Comparison of ENCODE assay signal across 23 cellular contexts in genomic region chr14:69880851-69881250, GRCh38.
A peak's percentile ranks its signal among the peaks of the same experiment; 100 is the strongest.
DNase-seq lines count a peak whose midpoint lies in the region; ATAC-seq and TF ChIP-seq lines count a peak whose summit lies in the region.
"Had no signal": no experiment of that assay in that cellular context is flagged by ENCODE, and none has a peak within 500 bp of the region (broad histone marks: within the 10 kb centered on the region; RNA-seq: fewer than 3 reads in every experiment).

No MANE protein-coding gene starts in this region.

- ATAC-seq in GM18858 (IDR thresholded peaks at IDR 0.05; ENCODE audit: unreplicated experiment) = no peak
- ATAC-seq: activated CD8-positive, alpha-beta memory T cell treated with anti-CD3 and anti-CD28 coated beads, Interleukin-2, amount 10 ng/mL, durations not matched to agents 7 days and 5 days; heart right ventricle had no signal

- peak; percentile 75 for DNase-seq in DMS 273 (lab: John Stamatoyannopoulos, UW; ENCODE audit: unreplicated experiment)
- DNase-seq in NCI-H1694 treated with DMSO at 0.1 percent for 48 hours (lab: John Stamatoyannopoulos, UW) = peak; percentile 20
- DNase-seq in choroid plexus epithelial cell (ENCODE audit: low read depth) = no peak
- no peak for DNase-seq in nephron progenitor cell
- no peak for DNase-seq in activated CD4-positive, alpha-beta T cell treated with anti-CD3 and anti-CD28 coated beads, Interleukin-2, amount 50 U/mL, for 48 hours
- DNase-seq in NCI-H1105 (lab: John Stamatoyannopoulos, UW) = no peak
- no peak for DNase-seq in stimulated activated CD4-positive, alpha-beta T cell treated with anti-CD3 and anti-CD28 coated beads, Interleukin-2, amount 100 ng/mL, for 48 hours
- DNase-seq: activated CD8-positive, alpha-beta memory T cell treated with anti-CD3 and anti-CD28 coated beads, Interleukin-2, amount 10 ng/mL, durations not matched to agents 7 days and 5 days; activated effector memory CD4-positive, alpha-beta T cell treated with Interleukin-2 at 50 U/mL for 16 hours; amniotic stem cell; CD4-positive, alpha-beta T cell; DND-41; endodermal cell; GOT3; heart right ventricle; NCI-H2029; NCI-H510A; OCI-M1; right cardiac atrium; SIG-M5; stomach; T-helper 2 cell had no signal

- H3K27ac Mint-ChIP-seq in nephron progenitor cell = peak overlapping the region; percentile 98
- H3K27ac Mint-ChIP-seq: activated CD8-positive, alpha-beta memory T cell treated with anti-CD3 and anti-CD28 coated beads, Interleukin-2, amount 10 ng/mL, durations not matched to agents 7 days and 5 days; CD4-positive, alpha-beta T cell; endodermal cell had no signal

- TF ChIP-seq CTCF in choroid plexus epithelial cell (conservative IDR thresholded peaks at IDR 0.05; ENCODE audit: low read depth, low read length) (no peak), nephron progenitor cell (IDR thresholded peaks at IDR 0.05) (no peak)

- H3K9me3 Mint-ChIP-seq in nephron progenitor cell = peaks cover 30% of the 10 kb centered on the region
- H3K9me3 Mint-ChIP-seq: CD4-positive, alpha-beta T cell; endodermal cell had no signal

- peak overlapping the region; percentile 95 for H3K4me3 Mint-ChIP-seq in nephron progenitor cell
- H3K4me3 Mint-ChIP-seq: activated CD8-positive, alpha-beta memory T cell treated with anti-CD3 and anti-CD28 coated beads, Interleukin-2, amount 10 ng/mL, durations not matched to agents 7 days and 5 days; CD4-positive, alpha-beta T cell had no signal

- H3K4me1 Mint-ChIP-seq in nephron progenitor cell = peaks cover 68% of the 10 kb centered on the region
- H3K4me1 Mint-ChIP-seq: activated CD8-positive, alpha-beta memory T cell treated with anti-CD3 and anti-CD28 coated beads, Interleukin-2, amount 10 ng/mL, durations not matched to agents 7 days and 5 days had no signal

- peaks cover 31% of the 10 kb centered on the region for H3K36me3 Mint-ChIP-seq in nephron progenitor cell (ENCODE audit: low read depth)
- H3K36me3 Mint-ChIP-seq: activated CD8-positive, alpha-beta memory T cell treated with anti-CD3 and anti-CD28 coated beads, Interleukin-2, amount 10 ng/mL, durations not matched to agents 7 days and 5 days had no signal

- peaks cover 7% of the 10 kb centered on the region for H3K27me3 Mint-ChIP-seq in nephron progenitor cell (ENCODE audit: low read depth, poor library complexity)

- H3K4me3 ChIP-seq in choroid plexus epithelial cell (ENCODE audit: low read depth, low read length) = peak overlapping the region; percentile 82

Comparison
In these comparisons a context has a peak if more than half of its experiments do, and no peak if none do; other contexts are left out.
1. DNase-seq: peak in DMS 273 (single experiment) and NCI-H1694 treated with DMSO at 0.1 percent for 48 hours (single experiment); none in choroid plexus epithelial cell (single experiment), nephron progenitor cell (single experiment), activated CD4-positive, alpha-beta T cell treated with anti-CD3 and anti-CD28 coated beads, Interleukin-2, amount 50 U/mL, for 48 hours (0 of 2), NCI-H1105 (single experiment) and stimulated activated CD4-positive, alpha-beta T cell treated with anti-CD3 and anti-CD28 coated beads, Interleukin-2, amount 100 ng/mL, for 48 hours (0 of 2).